1 cellular context compared by ENCODE assay signal in the genomic region with DNA sequence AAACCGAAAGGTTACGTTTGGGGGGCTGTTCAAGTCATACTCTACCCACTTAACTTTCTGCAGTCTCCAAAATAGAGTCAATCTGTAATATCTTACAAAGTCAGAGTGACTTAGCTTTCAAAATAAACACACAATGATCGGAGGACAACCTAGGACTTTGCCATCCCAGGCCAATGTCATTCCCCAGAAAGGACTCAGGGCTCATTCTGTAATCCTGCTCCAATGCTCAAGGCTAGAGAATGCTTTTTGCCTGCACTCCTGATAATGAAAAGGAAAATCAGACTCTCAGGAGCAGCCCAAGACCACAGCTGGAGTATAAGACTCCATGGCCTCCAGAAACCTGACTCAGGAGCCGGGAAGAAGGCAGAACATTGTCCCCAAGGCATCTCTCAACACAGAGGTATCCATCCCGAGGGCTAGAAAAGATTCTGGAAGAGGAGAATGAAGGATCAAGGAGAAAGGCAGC.
TF ChIP-seq lines count a peak whose summit lies in the region.

No MANE protein-coding gene starts in this region.

TF ChIP-seq in GM12891, 5 proteins besides CTCF, POLR2A, EP300 and RAD21 (continued from another document):
- TF ChIP-seq SPI1 (IDR thresholded peaks at IDR 0.05; ENCODE audit: low read depth, low read length) = no peak
- TF ChIP-seq PAX5 (IDR thresholded peaks at IDR 0.05; ENCODE audit: insufficient read depth, low read length, severe bottlenecking) = no peak
- no peak for TF ChIP-seq TAF1 (IDR thresholded peaks at IDR 0.05; ENCODE audit: low read depth, low read length)
- TF ChIP-seq POLR2AphosphoS5 (IDR thresholded peaks at IDR 0.05; ENCODE audit: low read depth, low read length) = no peak
